1 cellular context compared by ENCODE assay signal in the genomic region with DNA sequence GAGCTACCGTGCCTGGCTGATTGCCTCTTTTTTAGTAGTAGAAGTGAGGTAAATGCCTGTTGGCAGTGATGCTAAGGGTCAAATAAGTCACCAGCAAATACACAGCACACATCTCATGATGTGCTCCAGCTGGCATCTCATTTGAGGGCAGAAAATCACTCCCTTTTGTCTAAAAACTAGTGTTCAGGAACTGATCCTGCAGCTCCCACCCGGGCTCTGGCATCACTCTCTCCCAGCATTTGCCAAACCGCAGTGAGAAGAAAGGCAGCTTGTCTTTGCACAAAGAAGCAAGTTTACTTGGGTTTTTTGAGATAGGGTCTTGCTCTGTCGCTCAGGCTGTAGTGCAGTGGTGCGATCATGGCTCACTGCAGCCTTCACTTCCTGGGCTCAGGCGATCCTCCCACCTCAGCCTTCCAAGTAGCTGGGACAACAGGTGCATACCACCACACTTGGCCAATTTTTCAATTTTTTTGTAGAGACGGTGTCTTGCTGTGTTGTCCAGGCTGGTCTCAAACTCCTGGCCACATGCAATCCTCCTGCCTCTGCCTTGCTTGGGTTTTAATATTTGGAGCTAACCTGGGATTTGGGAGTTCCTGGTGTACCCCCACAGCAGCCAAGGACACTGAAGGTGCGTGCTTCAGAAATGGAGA.
TF ChIP-seq lines count a peak whose summit lies in the region.

No MANE protein-coding gene starts in this region.

TF ChIP-seq in HepG2, 621 proteins besides CTCF, POLR2A, EP300 and RAD21:
- TF ChIP-seq ZNF7 (CRISPR knock-in tag; IDR thresholded peaks at IDR 0.05) (no peak), ZNF121 (CRISPR knock-in tag; IDR thresholded peaks at IDR 0.05) (0 out of 2 replicates have a peak, but pooled peaks have one; percentile 45), SPEN (CRISPR knock-in tag; IDR thresholded peaks at IDR 0.05; ENCODE audit: low read depth) (no peak)
